7 cellular contexts compared by ENCODE assay signal in the genomic region with DNA sequence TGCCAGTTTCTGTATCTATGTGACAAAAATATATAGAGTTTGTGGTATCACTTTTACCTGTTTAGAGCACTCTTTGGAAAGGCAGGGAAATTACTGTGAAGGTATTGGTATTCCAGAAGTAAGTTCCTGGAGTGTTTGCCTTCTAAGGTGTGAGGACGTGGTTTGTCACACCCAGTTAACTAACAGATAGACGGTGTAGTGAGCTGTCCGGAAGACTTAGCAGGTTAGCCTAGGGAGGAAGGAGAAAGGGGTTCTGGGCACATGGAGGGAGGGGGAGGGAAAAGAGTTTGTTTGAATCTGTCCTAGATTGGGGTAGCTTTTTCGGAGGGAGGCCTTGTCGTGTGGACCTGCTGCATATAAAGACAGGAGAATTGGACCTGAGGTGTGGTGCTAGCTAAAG. TPM values are rescaled to one million over a fixed set of nuclear protein-coding genes. Genes with fewer than 3 reads are reported as not detected.
DNase-seq lines count a peak whose midpoint lies in the region; ATAC-seq and TF ChIP-seq lines count a peak whose summit lies in the region.
"Not testable (repeated sequence)": the region's sequence is repeated elsewhere in the genome, so short reads cannot be mapped to it uniquely, and the experiment has no call there.

No MANE protein-coding gene starts in this region.

- H3K36me3 ChIP-seq in CD4-positive, CD25-positive, alpha-beta regulatory T cell (ENCODE audit: control insufficient read depth, insufficient read depth, low read length); left lung: not testable (repeated sequence)

- not testable (repeated sequence) for H3K9me3 ChIP-seq in CD4-positive, CD25-positive, alpha-beta regulatory T cell (ENCODE audit: control insufficient read depth in 2 of 2, low read length in 2 of 2); left lung

- H3K27ac Mint-ChIP-seq in CD4-positive, CD25-positive, alpha-beta regulatory T cell, result peak overlapping the region in 2 of 3 donors; percentile 37 to 39
- peak overlapping the region; percentile 80 for H3K27ac Mint-ChIP-seq in central memory CD8-positive, alpha-beta T cell (ENCODE audit: low read depth)
- H3K27ac Mint-ChIP-seq in nephron progenitor cell, result peak overlapping the region; percentile 91
- H3K27ac Mint-ChIP-seq in stimulated activated memory B cell treated with anti-CD40 and anti-IgM and Interleukin-4, amounts not matched to agents 10 μg/mL and 1 μg/mL and 100 μg/mL, for 72 hours, result peak overlapping the region; percentile 86

- not testable (repeated sequence) for H3K4me1 ChIP-seq in CD4-positive, CD25-positive, alpha-beta regulatory T cell (ENCODE audit: control insufficient read depth, insufficient read depth, low read length, poor library complexity, severe bottlenecking); left lung

- H3K4me3 ChIP-seq in CD4-positive, CD25-positive, alpha-beta regulatory T cell (ENCODE audit: low read depth, low read length); left lung: not testable (repeated sequence)

- H3K27me3 ChIP-seq in CD4-positive, CD25-positive, alpha-beta regulatory T cell (ENCODE audit: control insufficient read depth, insufficient read depth, low read length); left lung: not testable (repeated sequence)

- H3K4me3 Mint-ChIP-seq in CD4-positive, CD25-positive, alpha-beta regulatory T cell; central memory CD8-positive, alpha-beta T cell; nephron progenitor cell; stimulated activated memory B cell treated with anti-CD40 and anti-IgM and Interleukin-4, amounts not matched to agents 10 μg/mL and 1 μg/mL and 100 μg/mL, for 72 hours: not testable (repeated sequence)

- peaks cover 5 to 17% (median 13%) of the 10 kb centered on the region in 4 donors for H3K4me1 Mint-ChIP-seq in CD4-positive, CD25-positive, alpha-beta regulatory T cell
- peaks cover 17% of the 10 kb centered on the region for H3K4me1 Mint-ChIP-seq in central memory CD8-positive, alpha-beta T cell
- peaks cover 11% of the 10 kb centered on the region for H3K4me1 Mint-ChIP-seq in nephron progenitor cell
- peaks cover 20% of the 10 kb centered on the region for H3K4me1 Mint-ChIP-seq in stimulated activated memory B cell treated with anti-CD40 and anti-IgM and Interleukin-4, amounts not matched to agents 10 μg/mL and 1 μg/mL and 100 μg/mL, for 72 hours

- DNase-seq in CD4-positive, CD25-positive, alpha-beta regulatory T cell; central memory CD8-positive, alpha-beta T cell (ENCODE audit: low spot score in 2 of 2); left lung; nephron progenitor cell: not testable (repeated sequence)

- ATAC-seq in CD4-positive, CD25-positive, alpha-beta regulatory T cell (ENCODE audit: low read depth in 2 of 2); central memory CD8-positive, alpha-beta T cell (replicated peaks; ENCODE audit: extremely low read depth, poor library complexity, severe bottlenecking); stimulated activated memory B cell treated with anti-CD40 and anti-IgM and Interleukin-4, amounts not matched to agents 10 μg/mL and 1 μg/mL and 100 μg/mL, for 72 hours: not testable (repeated sequence)
- ATAC-seq in GM21360 (IDR thresholded peaks at IDR 0.05; ENCODE audit: unreplicated experiment) (peak; percentile 22), left lung (peak; percentile 93)

- not testable (repeated sequence) for TF ChIP-seq CTCF in VCaP (conservative IDR thresholded peaks at IDR 0.05); left lung (IDR thresholded peaks at IDR 0.05); nephron progenitor cell (IDR thresholded peaks at IDR 0.05)

- H3K36me3 Mint-ChIP-seq in CD4-positive, CD25-positive, alpha-beta regulatory T cell, result peaks cover 14% of the 10 kb centered on the region
- H3K36me3 Mint-ChIP-seq in central memory CD8-positive, alpha-beta T cell (ENCODE audit: insufficient read depth), result not testable (repeated sequence)
- peaks cover 31% of the 10 kb centered on the region for H3K36me3 Mint-ChIP-seq in nephron progenitor cell (ENCODE audit: low read depth)
- H3K36me3 Mint-ChIP-seq in stimulated activated memory B cell treated with anti-CD40 and anti-IgM and Interleukin-4, amounts not matched to agents 10 μg/mL and 1 μg/mL and 100 μg/mL, for 72 hours, result peaks cover 18% of the 10 kb centered on the region

- not testable (repeated sequence) for H3K27ac ChIP-seq in CD4-positive, CD25-positive, alpha-beta regulatory T cell (ENCODE audit: insufficient read depth, low read length, poor library complexity, severe bottlenecking)
- peak overlapping the region; percentile 32 for H3K27ac ChIP-seq in VCaP
- H3K27ac ChIP-seq in left lung, result peak overlapping the region in 1 of 2 donors; percentile 13

- not testable (repeated sequence) for H3K9me3 Mint-ChIP-seq in CD4-positive, CD25-positive, alpha-beta regulatory T cell; central memory CD8-positive, alpha-beta T cell; stimulated activated memory B cell treated with anti-CD40 and anti-IgM and Interleukin-4, amounts not matched to agents 10 μg/mL and 1 μg/mL and 100 μg/mL, for 72 hours
- H3K9me3 Mint-ChIP-seq in nephron progenitor cell, result peaks cover 14% of the 10 kb centered on the region

- intact Hi-C loops in left lung (cut with DNase I), result not testable (repeated sequence)

- not testable (repeated sequence) for H3K27me3 Mint-ChIP-seq in CD4-positive, CD25-positive, alpha-beta regulatory T cell; central memory CD8-positive, alpha-beta T cell; nephron progenitor cell (ENCODE audit: low read depth, poor library complexity); stimulated activated memory B cell treated with anti-CD40 and anti-IgM and Interleukin-4, amounts not matched to agents 10 μg/mL and 1 μg/mL and 100 μg/mL, for 72 hours

RNA-seq across cellular contexts. Expression of a gene that starts 7.4 kb away (rescaled TPM):
- total RNA-seq in CD4-positive, CD25-positive, alpha-beta regulatory T cell, result 5.5 TPM
- polyA plus RNA-seq in CD4-positive, CD25-positive, alpha-beta regulatory T cell, result 1 to 10 TPM; 3.7 to 4.0 (median 3.8) TPM
- total RNA-seq in left lung, result 10 to 100 TPM; 37.6 to 49.6 TPM

Comparison
In these comparisons a context has a peak if more than half of its experiments do, and no peak if none do; other contexts are left out.
1. H3K27ac Mint-ChIP-seq: peak in every context shown above with its lines; median percentile 91 in nephron progenitor cell; 86 in stimulated activated memory B cell treated with anti-CD40 and anti-IgM and Interleukin-4, amounts not matched to agents 10 μg/mL and 1 μg/mL and 100 μg/mL, for 72 hours; 80 in central memory CD8-positive, alpha-beta T cell; 38 in CD4-positive, CD25-positive, alpha-beta regulatory T cell.